In the genomic region with DNA sequence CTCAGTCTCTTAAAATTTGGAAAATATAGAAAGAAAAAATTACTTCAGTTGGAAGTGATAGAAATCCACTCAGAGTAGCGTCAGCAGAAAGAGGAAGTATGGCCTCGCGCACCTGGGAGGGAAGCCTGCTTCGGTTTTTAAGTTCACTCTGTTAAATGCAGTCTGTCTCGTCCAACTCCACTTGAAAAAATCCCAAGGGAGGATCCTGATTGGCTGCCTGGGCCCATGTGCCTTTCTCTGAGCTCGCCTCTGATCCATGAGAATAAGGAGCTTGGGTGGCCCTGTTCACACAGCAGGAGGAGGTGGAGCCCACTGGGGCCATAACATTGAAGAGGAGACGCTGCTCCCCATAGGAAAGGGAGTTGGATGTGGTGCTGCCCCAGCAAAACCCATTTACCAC, we compare ENCODE assay signal across 15 cellular contexts. TPM values are rescaled to one million over a fixed set of nuclear protein-coding genes. Genes with fewer than 3 reads are reported as not detected.
DNase-seq lines count a peak whose midpoint lies in the region; ATAC-seq and TF ChIP-seq lines count a peak whose summit lies in the region.
"Had no signal": no experiment of that assay in that cellular context is flagged by ENCODE, and none has a peak within 500 bp of the region (broad histone marks: within the 10 kb centered on the region; RNA-seq: fewer than 3 reads in every experiment).

No MANE protein-coding gene starts in this region.

- H3K9me3 ChIP-seq in endodermal cell (ENCODE audit: control insufficient read depth, low read length), result no peaks in the 10 kb centered on the region
- H3K9me3 ChIP-seq in CD4-positive, alpha-beta T cell (ENCODE audit: control insufficient read depth, low read length), result no peaks in the 10 kb centered on the region

- H3K9ac ChIP-seq in endodermal cell (ENCODE audit: extremely low read depth, low read length, poor library complexity, severe bottlenecking), result no peak overlapping the region

- 83 to 89% methylated on average over 6 to 7 of the region's 7 CpGs for WGBS in endodermal cell (ENCODE audit: insufficient coverage in 1 of 2, insufficient read length in 1 of 2), 2 experiments

- H3K36me3 ChIP-seq in GM23338 (ENCODE audit: insufficient read depth), result peaks cover 19% of the 10 kb centered on the region; the same call in 1 of the 2 replicates
- peaks cover 34% of the 10 kb centered on the region for H3K36me3 ChIP-seq in endodermal cell (ENCODE audit: control insufficient read depth, insufficient read depth, low read length)

- H3K36me3 Mint-ChIP-seq in GM23338 (ENCODE audit: low read depth) (peaks cover 45% of the 10 kb centered on the region), endodermal cell (ENCODE audit: low read depth) (peaks cover 21% of the 10 kb centered on the region)
- no peaks in the 10 kb centered on the region for H3K36me3 Mint-ChIP-seq in CD4-positive, alpha-beta T cell (ENCODE audit: low read depth)
- H3K36me3 Mint-ChIP-seq: CD4-positive, alpha-beta memory T cell had no signal

- H4K20me1 ChIP-seq in GM23338 (replicated peaks; ENCODE audit: insufficient read depth), result peaks cover 6% of the 10 kb centered on the region; the same call in 1 of the 2 replicates

- H3K27me3 ChIP-seq in GM23338 (ENCODE audit: insufficient read depth), result no peaks in the 10 kb centered on the region
- H3K27me3 ChIP-seq in endodermal cell (ENCODE audit: control insufficient read depth, insufficient read depth, low read length, poor library complexity, severe bottlenecking), result no peaks in the 10 kb centered on the region
- H3K27me3 ChIP-seq in CD4-positive, alpha-beta T cell (ENCODE audit: control insufficient read depth, insufficient read depth, low read length), result no peaks in the 10 kb centered on the region

- H3K9me2 ChIP-seq in GM23338 (ENCODE audit: insufficient read depth), result no peaks in the 10 kb centered on the region

- no peak for TF ChIP-seq CTCF in GM23338 (conservative IDR thresholded peaks at IDR 0.05; ENCODE audit: low read depth in 2 of 2)
- no peak for TF ChIP-seq CTCF in endodermal cell (conservative IDR thresholded peaks at IDR 0.05)
- no peak for TF ChIP-seq CTCF in CD4-positive, alpha-beta T cell (IDR thresholded peaks at IDR 0.05)

- H3K27ac Mint-ChIP-seq in GM23338 (peak overlapping the region; percentile 11; the same call in 1 of the 2 replicates), endodermal cell (no peak overlapping the region)
- H3K27ac Mint-ChIP-seq in CD4-positive, alpha-beta T cell, result no peak overlapping the region
- H3K27ac Mint-ChIP-seq: CD4-positive, alpha-beta memory T cell; effector memory CD8-positive, alpha-beta T cell had no signal

- H3K4me3 ChIP-seq in GM23338 (no peak overlapping the region), endodermal cell (ENCODE audit: low read length) (no peak overlapping the region)

- intact Hi-C loops in CD4-positive, alpha-beta T cell (cut with DNase I, micrococcal nuclease), result no loop called here

- peaks cover 6% of the 10 kb centered on the region; the same call in 1 of the 2 replicates for H3F3A ChIP-seq in GM23338 (replicated peaks; ENCODE audit: low read depth)

- H3K9me3 Mint-ChIP-seq in GM23338 (no peaks in the 10 kb centered on the region; the same call in 2 of the 3 replicates), endodermal cell (peaks cover 6% of the 10 kb centered on the region)
- H3K9me3 Mint-ChIP-seq in CD4-positive, alpha-beta T cell, result no peaks in the 10 kb centered on the region
- H3K9me3 Mint-ChIP-seq: CD4-positive, alpha-beta memory T cell; effector memory CD8-positive, alpha-beta T cell had no signal

- H3K27ac ChIP-seq in GM23338 (ENCODE audit: low read depth), result peak overlapping the region; percentile 40; the same call in 1 of the 2 replicates
- no peak overlapping the region for H3K27ac ChIP-seq in endodermal cell (ENCODE audit: low read depth, low read length)
- H3K27ac ChIP-seq in CD4-positive, alpha-beta T cell (ENCODE audit: low read depth, low read length), result no peak overlapping the region

- H3K4me1 Mint-ChIP-seq in GM23338 (peaks cover 10% of the 10 kb centered on the region; the same call in 2 of the 3 replicates), endodermal cell (no peaks in the 10 kb centered on the region)
- no peaks in the 10 kb centered on the region for H3K4me1 Mint-ChIP-seq in CD4-positive, alpha-beta T cell (ENCODE audit: low read depth)

- POLR2A ChIA-PET in CD4-positive, alpha-beta T cell (lab: Charles Lee), result no interaction called here

- H3K4me3 Mint-ChIP-seq in GM23338 (no peak overlapping the region; the same call in 2 of the 3 replicates), endodermal cell (no peak overlapping the region)
- H3K4me3 Mint-ChIP-seq in CD4-positive, alpha-beta T cell, result no peak overlapping the region
- H3K4me3 Mint-ChIP-seq: CD4-positive, alpha-beta memory T cell; effector memory CD8-positive, alpha-beta T cell had no signal

- CTCF ChIA-PET in CD4-positive, alpha-beta T cell (lab: Charles Lee), result no interaction called here

- H3K4me2 ChIP-seq in GM23338, result no peak overlapping the region

- H2AFZ ChIP-seq in GM23338, result no peak overlapping the region

- peak; percentile 74 for DNase-seq in GF-D8 (lab: John Stamatoyannopoulos, UW)
- peak; percentile 87 for DNase-seq in GM23338 (ENCODE audit: low spot score)
- DNase-seq in NCI-H2107 (lab: John Stamatoyannopoulos, UW), result peak; percentile 23
- peak; percentile 61 for DNase-seq in endodermal cell
- DNase-seq in CD4-positive, alpha-beta T cell, result no peak
- no peak for DNase-seq in activated effector memory CD4-positive, alpha-beta T cell treated with Interleukin-2 at 50 U/mL for 16 hours
- DNase-seq: activated CD8-positive, alpha-beta memory T cell treated with anti-CD3 and anti-CD28 coated beads, Interleukin-2, amount 50 U/mL, for 48 hours; anterior cingulate cortex; CD4-positive, alpha-beta memory T cell; effector memory CD8-positive, alpha-beta T cell; glutamatergic neuron; NCI-H748 treated with DMSO at 0.1 percent for 48 hours; T-helper 9 cell had no signal

- H3K79me2 ChIP-seq in GM23338 (replicated peaks; ENCODE audit: insufficient read depth), result no peaks in the 10 kb centered on the region

- H3K27me3 Mint-ChIP-seq in GM23338 (ENCODE audit: insufficient read depth, low read depth, poor library complexity) (peaks cover 15% of the 10 kb centered on the region), endodermal cell (ENCODE audit: insufficient read depth) (no peaks in the 10 kb centered on the region)
- H3K27me3 Mint-ChIP-seq in CD4-positive, alpha-beta T cell, result no peaks in the 10 kb centered on the region
- H3K27me3 Mint-ChIP-seq: CD4-positive, alpha-beta memory T cell; effector memory CD8-positive, alpha-beta T cell had no signal

- H3K4me1 ChIP-seq in GM23338 (ENCODE audit: insufficient read depth), result no peaks in the 10 kb centered on the region
- no peaks in the 10 kb centered on the region for H3K4me1 ChIP-seq in endodermal cell (ENCODE audit: control insufficient read depth, insufficient read depth, low read length)

- ATAC-seq in GM23338, result peak; percentile 69
- no peak for ATAC-seq in CD4-positive, alpha-beta T cell (ENCODE audit: poor library complexity)
- ATAC-seq in GM21367 (IDR thresholded peaks at IDR 0.05; ENCODE audit: unreplicated experiment), result no peak
- ATAC-seq in GM21447 (IDR thresholded peaks at IDR 0.05; ENCODE audit: unreplicated experiment), result no peak
- ATAC-seq: effector memory CD8-positive, alpha-beta T cell had no signal

TF ChIP-seq in GM23338, 12 proteins besides CTCF, POLR2A, EP300 and RAD21 (continues in another document):
- TF ChIP-seq POLR2AphosphoS5 (IDR thresholded peaks at IDR 0.05; ENCODE audit: low read depth) (no peak; the same call in 1 of the 2 replicates), ETS1 (IDR thresholded peaks at IDR 0.05) (no peak), EZH2phosphoT487 (IDR thresholded peaks at IDR 0.05; ENCODE audit: unreplicated experiment) (no peak), ZNF114 (CRISPR knock-in tag; IDR thresholded peaks at IDR 0.05) (no peak)

RNA-seq across cellular contexts. Expression of gene DNAJA2, which starts 40.7 kb away (rescaled TPM):
- 94.5 and 99.2 TPM in 2 replicates for total RNA-seq in GM23338 (2014; rRNA removed; shearing (Covaris generic))
- polyA plus RNA-seq in GM23338 (2016; fragmentation: Nextera tagmentation; extraction: Ambion mirVana), result 79.2 and 101 TPM in 2 replicates
- total RNA-seq in endodermal cell, result 10 to 100 TPM; 65.1 to 68.2 TPM
- 55.4 TPM for polyA plus RNA-seq in endodermal cell (2013, experiment 1 of 2)
- 50.8 TPM for polyA plus RNA-seq in endodermal cell (2013, experiment 2 of 2)
- 10 to 100 TPM; 80.8 to 81.4 TPM for total RNA-seq in CD4-positive, alpha-beta T cell

RNA-seq across cellular contexts. Expression of gene GPT2, which starts 48.6 kb away (rescaled TPM):
- total RNA-seq in GM23338 (2014; rRNA removed; shearing (Covaris generic)), result 81.0 and 82.6 TPM in 2 replicates
- 48.5 TPM in 2 replicates for polyA plus RNA-seq in GM23338 (2016; fragmentation: Nextera tagmentation; extraction: Ambion mirVana)
- 10 to 100 TPM; 44.1 to 65.5 TPM for total RNA-seq in endodermal cell
- polyA plus RNA-seq in endodermal cell (2013, experiment 1 of 2), result 38.0 TPM
- polyA plus RNA-seq in endodermal cell (2013, experiment 2 of 2), result 30.3 TPM
- under 1 TPM in 1 of 2 experiments, not detected in 1; 0.47 TPM for total RNA-seq in CD4-positive, alpha-beta T cell

Comparison
In these comparisons a context has a peak if more than half of its experiments do, and no peak if none do; other contexts are left out.
1. DNase-seq: peak in GF-D8 (single experiment), GM23338 (single experiment), NCI-H2107 (single experiment) and endodermal cell (single experiment); none in CD4-positive, alpha-beta T cell (0 of 10) and activated effector memory CD4-positive, alpha-beta T cell treated with Interleukin-2 at 50 U/mL for 16 hours (single experiment).
2. RNA of gene GPT2, which starts 48.6 kb away (total RNA-seq): 81.0 to 82.6 TPM in GM23338 and 44.1 to 65.5 TPM in endodermal cell; 0.47 TPM in CD4-positive, alpha-beta T cell; every median in the first group is over 10 times any median in the second.